In genomic region chr17:48933035-48933434, GRCh38 we compare ENCODE assay signal across 3 cellular contexts.
TF ChIP-seq lines count a peak whose summit lies in the region.

No MANE protein-coding gene starts in this region.

TF ChIP-seq in SK-N-SH treated with all-trans-retinoic acid at 6 μM for 48 hours, 23 proteins besides CTCF, POLR2A, EP300 and RAD21:
- no peak for TF ChIP-seq ZC3H10 (CRISPR knock-in tag; IDR thresholded peaks at IDR 0.05)
- no peak for TF ChIP-seq ZNF565 (CRISPR knock-in tag; conservative IDR thresholded peaks at IDR 0.05; ENCODE audit: low read depth)
- no peak for TF ChIP-seq ZNF70 (CRISPR knock-in tag; IDR thresholded peaks at IDR 0.05)
- no peak for TF ChIP-seq ISL1 (CRISPR knock-in tag; IDR thresholded peaks at IDR 0.05)
- TF ChIP-seq TOX (CRISPR knock-in tag; IDR thresholded peaks at IDR 0.05; ENCODE audit: borderline replicate concordance) = no peak
- TF ChIP-seq ZFP30 (CRISPR knock-in tag; IDR thresholded peaks at IDR 0.05) = no peak

TF ChIP-seq in SK-N-SH, 30 proteins besides CTCF, POLR2A, EP300 and RAD21:
- TF ChIP-seq RXRA (IDR thresholded peaks at IDR 0.05; ENCODE audit: borderline replicate concordance, low read depth) (no peak), GATA2 (CRISPR knock-in tag; IDR thresholded peaks at IDR 0.05) (no peak), MXI1 (IDR thresholded peaks at IDR 0.05; ENCODE audit: low read depth, low read length) (no peak), PBX3 (IDR thresholded peaks at IDR 0.05) (no peak)

TF ChIP-seq in H1, 55 proteins besides CTCF, POLR2A, EP300 and RAD21:
- TF ChIP-seq YY1 (IDR thresholded peaks at IDR 0.05; ENCODE audit: low read depth, low read length) (no peak), POLR2AphosphoS5 (IDR thresholded peaks at IDR 0.05; ENCODE audit: low read depth, low read length) (peak; percentile 66; the same call in 1 of the 2 replicates), BCL11A (IDR thresholded peaks at IDR 0.05; ENCODE audit: low read depth in 2 of 2, low read length in 2 of 2) (no peak)
TF ChIP-seq in H1: peak in this region for 1.
